In the genomic region with DNA sequence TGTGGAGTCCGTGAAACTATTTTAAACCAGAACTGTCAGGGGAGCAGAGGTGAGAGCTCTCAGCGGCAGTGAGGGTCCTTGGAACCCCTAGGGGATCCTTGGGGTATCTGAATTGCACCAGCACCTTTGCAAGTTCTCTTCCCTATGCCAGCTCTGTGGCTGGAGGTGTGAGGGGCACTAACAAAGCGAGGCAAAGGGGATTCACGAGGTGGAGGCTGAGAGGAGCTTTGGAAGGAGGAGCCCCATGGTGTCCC, we compare ENCODE assay signal across 11 cellular contexts. TPM values are rescaled to one million over a fixed set of nuclear protein-coding genes. Genes with fewer than 3 reads are reported as not detected.
DNase-seq lines count a peak whose midpoint lies in the region; TF ChIP-seq lines count a peak whose summit lies in the region.
"Had no signal": no experiment of that assay in that cellular context is flagged by ENCODE, and none has a peak within 500 bp of the region (broad histone marks: within the 10 kb centered on the region; RNA-seq: fewer than 3 reads in every experiment).

No MANE protein-coding gene starts in this region.

- H3K4me3 ChIP-seq in SJSA1 (no peak overlapping the region), esophagus muscularis mucosa (no peak overlapping the region), skin epidermis (no peak overlapping the region), colonic mucosa (no peak overlapping the region)

- TF ChIP-seq EP300 in esophagus muscularis mucosa (IDR thresholded peaks at IDR 0.05): no peak

- DNase-seq in DMS 273 (lab: John Stamatoyannopoulos, UW; ENCODE audit: unreplicated experiment) (peak; percentile 50), DMS 273 treated with DMSO at 0.1 percent for 48 hours (lab: John Stamatoyannopoulos, UW) (no peak), SJSA1 (ENCODE audit: low read depth in 1 of 2, low spot score in 2 of 2) (no peak), esophagus muscularis mucosa (ENCODE audit: extremely low spot score) (no peak), NCI-H146 (lab: John Stamatoyannopoulos, UW) (no peak), NCI-H345 (lab: John Stamatoyannopoulos, UW) (no peak), colonic mucosa (no peak)
- DNase-seq: PC-3, small intestine had no signal

- TF ChIP-seq CTCF in esophagus muscularis mucosa (IDR thresholded peaks at IDR 0.05) (no peak), colonic mucosa (IDR thresholded peaks at IDR 0.05) (no peak)

- H3K4me1 ChIP-seq in SJSA1 (replicated peaks) (peaks cover 48% of the 10 kb centered on the region), esophagus muscularis mucosa (peaks cover 55 to 63% (median 57%) of the 10 kb centered on the region in 4 donors), colonic mucosa (peaks cover 15% of the 10 kb centered on the region)

- peak overlapping the region in 1 of 2 donors; percentile 40 for H3K9ac ChIP-seq in colonic mucosa (ENCODE audit: low read depth in 2 of 2, low read length in 2 of 2)

- intact Hi-C loops in esophagus muscularis mucosa (cut with DNase I) (no loop called here), colonic mucosa (cut with DNase I) (no loop called here)

- 58% methylated on average over 4 of the region's 4 CpGs for WGBS in esophagus muscularis mucosa

- H3K9me3 ChIP-seq in SJSA1 (replicated peaks) (no peaks in the 10 kb centered on the region), esophagus muscularis mucosa (no peaks in the 10 kb centered on the region), colonic mucosa (no peaks in the 10 kb centered on the region)

- no peaks in the 10 kb centered on the region for H3K27me3 ChIP-seq in SJSA1 (replicated peaks)
- no peaks in the 10 kb centered on the region for H3K27me3 ChIP-seq in esophagus muscularis mucosa
- H3K27me3 ChIP-seq in colonic mucosa: no peaks in the 10 kb centered on the region

- H3K27ac ChIP-seq in SJSA1 (peak overlapping the region; percentile 64), esophagus muscularis mucosa (replicated peaks in 1 of 4) (peak overlapping the region; percentile 41 to 60 (median 46)), skin epidermis (peak overlapping the region in 17 of 21 experiments; percentile 19 to 71 (median 59)), colonic mucosa (no peak overlapping the region)
- H3K27ac ChIP-seq: 22Rv1 had no signal

- TF ChIP-seq POLR2A in esophagus muscularis mucosa (IDR thresholded peaks at IDR 0.05; ENCODE audit: low read depth): no peak

- peaks cover 24% of the 10 kb centered on the region for H3K36me3 ChIP-seq in SJSA1
- H3K36me3 ChIP-seq in esophagus muscularis mucosa: peaks cover 3 to 13% (median 7%) of the 10 kb centered on the region in 4 donors
- no peaks in the 10 kb centered on the region for H3K36me3 ChIP-seq in colonic mucosa

RNA-seq across cellular contexts. Expression of a gene that starts 49.5 kb away (rescaled TPM):
- total RNA-seq in SJSA1 (2014; rRNA removed; shearing (Covaris generic)): 20.9 and 23.7 TPM in 2 replicates
- total RNA-seq in esophagus muscularis mucosa (10 to 100 TPM; 17.0 to 25.3 (median 25.1) TPM), colonic mucosa (10 to 100 TPM; 46.0 to 53.5 TPM)
